10 cellular contexts compared by ENCODE assay signal in genomic region chr15:101152914-101153313, GRCh38.
A peak's percentile ranks its signal among the peaks of the same experiment; 100 is the strongest.
DNase-seq lines count a peak whose midpoint lies in the region; ATAC-seq, FAIRE-seq and TF ChIP-seq lines count a peak whose summit lies in the region.
"Had no signal": no experiment of that assay in that cellular context is flagged by ENCODE, and none has a peak within 500 bp of the region (broad histone marks: within the 10 kb centered on the region; RNA-seq: fewer than 3 reads in every experiment).

No MANE protein-coding gene starts in this region.

- POLR2A ChIA-PET in A549 (lab: Yijun Ruan, JAX) = no interaction called here

- peak in 1 of 2 experiments; percentile 26; a peak in 1 of 5 replicates for TF ChIP-seq RAD21 in A549 (conservative IDR thresholded peaks at IDR 0.05 in 1 of 2, IDR thresholded peaks at IDR 0.05 in 1 of 2)

- H3K9me3 ChIP-seq in A549 = no peaks in the 10 kb centered on the region

- no peak for FAIRE-seq in A549 (lab: Jason Lieb, UNC)
- FAIRE-seq: colon had no signal

- WGBS in A549 (ENCODE audit: missing lambda C conversion rate) = 72% methylated on average over 10 of the region's 10 CpGs

- DNase-seq in A549 (ENCODE audit: low read depth in 1 of 2, low spot score in 1 of 2) = peak; percentile 45 to 48
- DNase-seq in OCI-M1 (lab: John Stamatoyannopoulos, UW) = peak; percentile 25
- DNase-seq in germinal center (ENCODE audit: low spot score) = peak; percentile 54
- no peak for DNase-seq in NCI-H2081 treated with DMSO at 0.1 percent for 48 hours (lab: John Stamatoyannopoulos, UW)
- no peak for DNase-seq in inferior parietal cortex (ENCODE audit: extremely low spot score)
- DNase-seq: activated CD4-positive, alpha-beta T cell treated with anti-CD3 and anti-CD28 coated beads, Interleukin-2, amount 50 U/mL, for 1 hour had no signal

- no peak for TF ChIP-seq POLR2A in A549 (IDR thresholded peaks at IDR 0.05; ENCODE audit: low read length)

- CTCF ChIA-PET in A549 (lab: Yijun Ruan, JAX) = interaction anchor here (0.8 to 1.4 kb wide), 7 partner anchors 9 to 139 kb away, joined by 3 to 4 read pairs (median 3); no protein-coding TSS in a partner anchor

- peak; percentile 83 to 93 for ATAC-seq in A549
- ATAC-seq in esophagus mucosa = no peak
- ATAC-seq in GM21390 (IDR thresholded peaks at IDR 0.05; ENCODE audit: unreplicated experiment) = no peak

- no peak overlapping the region for H3K4me2 ChIP-seq in A549

- no peak overlapping the region for H3K27ac ChIP-seq in A549

- TF ChIP-seq CTCF in A549 (IDR thresholded peaks at IDR 0.05) (peak; percentile 14; the same call in 2 of the 3 replicates), GM12873 (IDR thresholded peaks at IDR 0.05; ENCODE audit: insufficient read depth, low read depth, low read length, missing control alignments) (peak; percentile 73)

- no peak for TF ChIP-seq EP300 in A549 (IDR thresholded peaks at IDR 0.05)

- H3K4me1 ChIP-seq in A549 = no peaks in the 10 kb centered on the region

- H3K4me3 ChIP-seq in A549 = no peak overlapping the region

TF ChIP-seq in A549, 52 proteins besides CTCF, POLR2A, EP300 and RAD21:
- no peak for TF ChIP-seq RCOR1 (IDR thresholded peaks at IDR 0.05; ENCODE audit: low read depth, low read length)
- no peak for TF ChIP-seq NFE2L2 (conservative IDR thresholded peaks at IDR 0.05; ENCODE audit: low read length)
- no peak for TF ChIP-seq USF2 (IDR thresholded peaks at IDR 0.05)
- no peak for TF ChIP-seq TFCP2L1 (CRISPR knock-in tag; IDR thresholded peaks at IDR 0.05)
- TF ChIP-seq FOSL2 (IDR thresholded peaks at IDR 0.05) = no peak
- no peak for TF ChIP-seq FOSL2 (CRISPR knock-in tag; IDR thresholded peaks at IDR 0.05)
- TF ChIP-seq ELK1 (IDR thresholded peaks at IDR 0.05; ENCODE audit: low read depth, low read length) = no peak
- TF ChIP-seq CBX8 (IDR thresholded peaks at IDR 0.05) = no peak
- TF ChIP-seq BHLHE40 (IDR thresholded peaks at IDR 0.05; ENCODE audit: low read depth, low read length) = no peak
- no peak for TF ChIP-seq HOXB13 (CRISPR knock-in tag; IDR thresholded peaks at IDR 0.05; ENCODE audit: low read depth)
- TF ChIP-seq MYC (IDR thresholded peaks at IDR 0.05; ENCODE audit: borderline replicate concordance, low read length) = no peak
- TF ChIP-seq JUNB (IDR thresholded peaks at IDR 0.05) = no peak
- no peak for TF ChIP-seq KDM1A (IDR thresholded peaks at IDR 0.05; ENCODE audit: low read depth)
- no peak for TF ChIP-seq CBX2 (IDR thresholded peaks at IDR 0.05; ENCODE audit: borderline replicate concordance, low read depth)
- no peak for TF ChIP-seq NPAS2 (CRISPR knock-in tag; IDR thresholded peaks at IDR 0.05; ENCODE audit: borderline replicate concordance)
- no peak for TF ChIP-seq JUN (IDR thresholded peaks at IDR 0.05)

Comparison
In these comparisons a context has a peak if more than half of its experiments do, and no peak if none do; other contexts are left out.
1. ATAC-seq: peak in A549 (2 of 2); none in esophagus mucosa (single experiment) and GM21390 (single experiment).
2. DNase-seq: peak in A549 (2 of 2), OCI-M1 (single experiment) and germinal center (single experiment); none in NCI-H2081 treated with DMSO at 0.1 percent for 48 hours (single experiment) and inferior parietal cortex (single experiment).